In genomic region chr2:54457326-54458023, GRCh38 we compare ENCODE assay signal across 1 cellular context.
TF ChIP-seq lines count a peak whose summit lies in the region.

No MANE protein-coding gene starts in this region.

TF ChIP-seq in HEK293, 187 proteins besides CTCF, POLR2A, EP300 and RAD21 (continued from another document and continues in another):
- TF ChIP-seq PRDM10 (tag by site-specific recombination; IDR thresholded peaks at IDR 0.05) (peak; percentile 74), PRDM4 (tag by site-specific recombination; IDR thresholded peaks at IDR 0.05) (no peak), ZXDB (tag by site-specific recombination; IDR thresholded peaks at IDR 0.05) (no peak), ZNF518A (tag by site-specific recombination; conservative IDR thresholded peaks at IDR 0.05; ENCODE audit: low read depth) (no peak), ZNF26 (tag by site-specific recombination; IDR thresholded peaks at IDR 0.05) (no peak), TRIM28 (IDR thresholded peaks at IDR 0.05; ENCODE audit: borderline replicate concordance, low read length) (no peak), ZNF830 (tag by site-specific recombination; IDR thresholded peaks at IDR 0.05; ENCODE audit: low read depth) (no peak), TCF7L2 (IDR thresholded peaks at IDR 0.05; ENCODE audit: borderline replicate concordance, low read depth, low read length) (no peak), MYNN (tag by site-specific recombination; IDR thresholded peaks at IDR 0.05; ENCODE audit: borderline replicate concordance) (no peak), ZNF146 (tag by site-specific recombination; IDR thresholded peaks at IDR 0.05) (no peak), GLI4 (tag by site-specific recombination; IDR thresholded peaks at IDR 0.05) (no peak), ZNF639 (tag by site-specific recombination; IDR thresholded peaks at IDR 0.05) (no peak), ZNF704 (tag by site-specific recombination; IDR thresholded peaks at IDR 0.05) (no peak), SCRT2 (tag by site-specific recombination; IDR thresholded peaks at IDR 0.05) (peak; percentile 77; the same call in 1 of the 2 replicates), ZBTB26 (tag by site-specific recombination; optimal IDR thresholded peaks at IDR 0.05) (peak; percentile 42), HOXA7 (CRISPR knock-in tag; IDR thresholded peaks at IDR 0.05; ENCODE audit: borderline replicate concordance) (no peak), ZNF76 (tag by site-specific recombination; IDR thresholded peaks at IDR 0.05; ENCODE audit: borderline replicate concordance, low read depth) (no peak), ZBTB8A (tag by site-specific recombination; IDR thresholded peaks at IDR 0.05) (peak; percentile 74), ZFP3 (tag by site-specific recombination; IDR thresholded peaks at IDR 0.05; ENCODE audit: low read depth) (no peak), KLF17 (tag by site-specific recombination; IDR thresholded peaks at IDR 0.05) (0 out of 2 replicates have a peak, but pooled peaks have one; percentile 24), PBX3 (CRISPR knock-in tag; IDR thresholded peaks at IDR 0.05) (0 out of 2 replicates have a peak, but pooled peaks have one; percentile 50), ZNF341 (tag by site-specific recombination; IDR thresholded peaks at IDR 0.05; ENCODE audit: low read depth) (0 out of 2 replicates have a peak, but pooled peaks have one; percentile 6), WT1 (tag by site-specific recombination; IDR thresholded peaks at IDR 0.05) (no peak), GLIS2 (tag by site-specific recombination; IDR thresholded peaks at IDR 0.05) (peak; percentile 49; the same call in 1 of the 2 replicates), ZFP69B (tag by site-specific recombination; IDR thresholded peaks at IDR 0.05) (0 out of 2 replicates have a peak, but pooled peaks have one; percentile 19), ZBTB20 (tag by site-specific recombination; IDR thresholded peaks at IDR 0.05) (peak; percentile 79), ZNF133 (tag by site-specific recombination; IDR thresholded peaks at IDR 0.05) (no peak), ZSCAN30 (tag by site-specific recombination; IDR thresholded peaks at IDR 0.05) (no peak), ZNF521 (tag by site-specific recombination; IDR thresholded peaks at IDR 0.05) (no peak), ZNF626 (tag by site-specific recombination; IDR thresholded peaks at IDR 0.05) (no peak), KLF8 (tag by site-specific recombination; IDR thresholded peaks at IDR 0.05) (0 out of 2 replicates have a peak, but pooled peaks have one; percentile 54), ZNF624 (tag by site-specific recombination; IDR thresholded peaks at IDR 0.05) (no peak), ZBTB48 (tag by site-specific recombination; IDR thresholded peaks at IDR 0.05) (peak; percentile 42; the same call in 1 of the 2 replicates), KLF9 (tag by site-specific recombination; IDR thresholded peaks at IDR 0.05; ENCODE audit: low read depth) (0 out of 2 replicates have a peak, but pooled peaks have one; percentile 21), GFI1B (tag by site-specific recombination; IDR thresholded peaks at IDR 0.05) (no peak), ZNF350 (tag by site-specific recombination; IDR thresholded peaks at IDR 0.05) (no peak), ELK4 (IDR thresholded peaks at IDR 0.05; ENCODE audit: borderline replicate concordance, low read depth, low read length) (no peak), ZNF747 (tag by site-specific recombination; IDR thresholded peaks at IDR 0.05) (no peak), GLIS1 (tag by site-specific recombination; IDR thresholded peaks at IDR 0.05) (0 out of 2 replicates have a peak, but pooled peaks have one; percentile 11)
